Comparison of ENCODE assay signal across 7 cellular contexts in genomic region chr16:11632455-11632921, GRCh38. TPM values are rescaled to one million over a fixed set of nuclear protein-coding genes. Genes with fewer than 3 reads are reported as not detected.
DNase-seq lines count a peak whose midpoint lies in the region; ATAC-seq, FAIRE-seq and TF ChIP-seq lines count a peak whose summit lies in the region.

No MANE protein-coding gene starts in this region.

- BruUV-seq in endothelial cell of umbilical vein (replicated peaks; lab: Mats Ljungman, UMichigan) = no TSS peak

- H3K4me1 Mint-ChIP-seq in mesothelial cell of epicardium = peaks cover 44% of the 10 kb centered on the region

- peak; percentile 13 for DNase-seq in LHCN-M2 (ENCODE audit: low read depth)
- DNase-seq in endothelial cell of umbilical vein (ENCODE audit: low read depth, low spot score) = peak; percentile 71
- DNase-seq in mesothelial cell of epicardium (ENCODE audit: low spot score in 2 of 2, unreplicated experiment in 2 of 2) = peak; percentile 40 to 73
- peak; percentile 84 for DNase-seq in upper lobe of right lung
- no peak for DNase-seq in NCI-H446 treated with DMSO at 0.1 percent for 48 hours (lab: John Stamatoyannopoulos, UW)

- no peak for TF ChIP-seq POLR2A in endothelial cell of umbilical vein (IDR thresholded peaks at IDR 0.05; ENCODE audit: low read depth, low read length)

- TF ChIP-seq CTCF in endothelial cell of umbilical vein (IDR thresholded peaks at IDR 0.05; ENCODE audit: extremely low read depth in 1 of 2, insufficient read depth in 1 of 2, low read depth in 1 of 2, low read length in 2 of 2) (no peak), mesothelial cell of epicardium (IDR thresholded peaks at IDR 0.05; ENCODE audit: unreplicated experiment) (no peak), upper lobe of right lung (IDR thresholded peaks at IDR 0.05) (no peak)

- no peaks in the 10 kb centered on the region for H3K36me3 ChIP-seq in endothelial cell of umbilical vein (ENCODE audit: control insufficient read depth in 2 of 2, extremely low read depth in 1 of 2, insufficient read depth in 2 of 2, low read length in 2 of 2)
- H3K36me3 ChIP-seq in upper lobe of right lung = no peaks in the 10 kb centered on the region

- H3K9me3 ChIP-seq in endothelial cell of umbilical vein (replicated peaks; ENCODE audit: control insufficient read depth, insufficient read depth, low read length) = no peaks in the 10 kb centered on the region
- H3K9me3 ChIP-seq in upper lobe of right lung = no peaks in the 10 kb centered on the region

- H3K27me3 Mint-ChIP-seq in mesothelial cell of epicardium (ENCODE audit: low read depth) = no peaks in the 10 kb centered on the region

- no peaks in the 10 kb centered on the region for H3K36me3 Mint-ChIP-seq in mesothelial cell of epicardium

- H3K4me1 ChIP-seq in endothelial cell of umbilical vein (ENCODE audit: control insufficient read depth, extremely low read depth, insufficient read depth, low read length) (no peaks in the 10 kb centered on the region), upper lobe of right lung (peaks cover 45% of the 10 kb centered on the region)

- POLR2A ChIA-PET in endothelial cell of umbilical vein (lab: Charles Lee) = no interaction called here

- no peaks in the 10 kb centered on the region for H3K9me3 Mint-ChIP-seq in mesothelial cell of epicardium

- no peaks in the 10 kb centered on the region for H3K27me3 ChIP-seq in endothelial cell of umbilical vein (ENCODE audit: control insufficient read depth in 2 of 2, insufficient read depth in 2 of 2, low read length in 2 of 2)
- H3K27me3 ChIP-seq in upper lobe of right lung = no peaks in the 10 kb centered on the region

- dilution Hi-C loops in endothelial cell of umbilical vein (cut with MboI; ENCODE audit: extremely low pct_ligation_motif_present, low sequenced_read_pairs) = no loop called here

- H2AFZ ChIP-seq in endothelial cell of umbilical vein (ENCODE audit: low read depth, low read length) = no peak overlapping the region

- H3K4me3 ChIP-seq in endothelial cell of umbilical vein (replicated peaks in 1 of 3; ENCODE audit: insufficient read depth in 1 of 3, low read depth in 1 of 3, low read length in 3 of 3) (no peak overlapping the region), upper lobe of right lung (no peak overlapping the region)

- no peaks in the 10 kb centered on the region for H3K79me2 ChIP-seq in endothelial cell of umbilical vein (ENCODE audit: control insufficient read depth, insufficient read depth, low read length)

- H3K9ac ChIP-seq in endothelial cell of umbilical vein (replicated peaks; ENCODE audit: extremely low read depth, insufficient read depth, low read length) = no peak overlapping the region

- intact Hi-C loops in endothelial cell of umbilical vein (cut with micrococcal nuclease) (no loop called here), upper lobe of right lung (cut with DNase I) (no loop called here)

- no peaks in the 10 kb centered on the region for H3K9me1 ChIP-seq in endothelial cell of umbilical vein (replicated peaks; ENCODE audit: control insufficient read depth, extremely low read depth, insufficient read depth, low read length)

- CTCF ChIA-PET in endothelial cell of umbilical vein (lab: Charles Lee) = interaction anchor here (1.2 kb wide), 1 partner anchor 101 kb away, joined by 4 read pairs; no protein-coding TSS in a partner anchor

- no peak for FAIRE-seq in endothelial cell of umbilical vein (lab: Jason Lieb, UNC)

- no peak overlapping the region for H3K4me3 Mint-ChIP-seq in mesothelial cell of epicardium

- H3K4me2 ChIP-seq in endothelial cell of umbilical vein (ENCODE audit: insufficient read depth, low read length) = no peak overlapping the region

- ATAC-seq in upper lobe of right lung = peak; percentile 75
- no peak for ATAC-seq in HG03439 (IDR thresholded peaks at IDR 0.05; ENCODE audit: unreplicated experiment)
- ATAC-seq in GM18520 (IDR thresholded peaks at IDR 0.05; ENCODE audit: unreplicated experiment) = no peak

- H4K20me1 ChIP-seq in endothelial cell of umbilical vein (replicated peaks; ENCODE audit: control insufficient read depth, extremely low read depth, insufficient read depth, low read length) = no peaks in the 10 kb centered on the region

- H3K27ac ChIP-seq in endothelial cell of umbilical vein (ENCODE audit: insufficient read depth, low read depth, low read length) = no peak overlapping the region
- peak overlapping the region; percentile 74 for H3K27ac ChIP-seq in upper lobe of right lung

- H3K27ac Mint-ChIP-seq in mesothelial cell of epicardium = peak overlapping the region; percentile 86

TF ChIP-seq in endothelial cell of umbilical vein, 7 proteins besides CTCF, POLR2A, EP300 and RAD21:
- TF ChIP-seq EZH2 (IDR thresholded peaks at IDR 0.05; ENCODE audit: borderline replicate concordance, low read depth, low read length, severe bottlenecking) (no peak), FOS (IDR thresholded peaks at IDR 0.05; ENCODE audit: borderline replicate concordance, insufficient read depth, low read length) (no peak), GATA2 (IDR thresholded peaks at IDR 0.05; ENCODE audit: insufficient read depth, insufficient read length, low read depth, low read length) (no peak), POLR2AphosphoS5 (IDR thresholded peaks at IDR 0.05; ENCODE audit: insufficient read depth, low read depth, low read length) (no peak), JUN (IDR thresholded peaks at IDR 0.05; ENCODE audit: borderline replicate concordance, insufficient read depth, insufficient read length, low read depth) (no peak), MYC (IDR thresholded peaks at IDR 0.05; ENCODE audit: low read depth, low read length) (no peak), MAX (IDR thresholded peaks at IDR 0.05; ENCODE audit: insufficient read depth, insufficient read length) (no peak)

RNA-seq across cellular contexts. Expression of gene SNN, which starts 35.8 kb away (rescaled TPM):
- total RNA-seq in LHCN-M2 (2014; rRNA removed) (10.2 and 12.4 TPM in 2 replicates), endothelial cell of umbilical vein (20.7 and 24.1 TPM in 2 replicates), mesothelial cell of epicardium (38.3 to 40.2 TPM (median 39.9 TPM) in 3 replicates), upper lobe of right lung (31.1 TPM)
- polyA plus RNA-seq in LHCN-M2 (2012) = 8.6 TPM
- polyA plus RNA-seq in endothelial cell of umbilical vein = 17.7 and 19.1 TPM in 2 replicates
- polyA plus RNA-seq in endothelial cell of umbilical vein (2011; cell fraction: cytosol; rRNA removed) = 19.7 and 23.2 TPM in 2 replicates
- 10.4 and 11.3 TPM in 2 replicates for polyA plus RNA-seq in endothelial cell of umbilical vein (2011; cell fraction: nucleus; rRNA removed)
- polyA plus RNA-seq in endothelial cell of umbilical vein (2012) = 20.1 and 23.2 TPM in 2 replicates
- polyA minus RNA-seq in endothelial cell of umbilical vein = 19.9 and 21.0 TPM in 2 replicates
- polyA minus RNA-seq in endothelial cell of umbilical vein (2011; cell fraction: cytosol; rRNA and poly(A)+ RNA removed) = 1.1 TPM
- 5.2 and 6.1 TPM in 2 replicates for polyA minus RNA-seq in endothelial cell of umbilical vein (2011; cell fraction: nucleus; rRNA and poly(A)+ RNA removed)

RNA-seq across cellular contexts. Expression of gene LITAF, which starts 45.8 kb away (rescaled TPM):
- 0.63 and 0.96 TPM in 2 replicates for total RNA-seq in LHCN-M2 (2014; rRNA removed)
- 4.3 TPM for polyA plus RNA-seq in LHCN-M2 (2012)
- 15.2 and 17.4 TPM in 2 replicates for total RNA-seq in endothelial cell of umbilical vein
- polyA plus RNA-seq in endothelial cell of umbilical vein = 27.2 and 36.1 TPM in 2 replicates
- 11.7 and 13.9 TPM in 2 replicates for polyA plus RNA-seq in endothelial cell of umbilical vein (2011; cell fraction: cytosol; rRNA removed)
- 4.3 and 4.5 TPM in 2 replicates for polyA plus RNA-seq in endothelial cell of umbilical vein (2011; cell fraction: nucleus; rRNA removed)
- 8.4 and 14.8 TPM in 2 replicates for polyA plus RNA-seq in endothelial cell of umbilical vein (2012)
- polyA minus RNA-seq in endothelial cell of umbilical vein = 21.5 and 26.2 TPM in 2 replicates
- polyA minus RNA-seq in endothelial cell of umbilical vein (2011; cell fraction: cytosol; rRNA and poly(A)+ RNA removed) = 72.3 TPM
- 1.9 and 3.8 TPM in 2 replicates for polyA minus RNA-seq in endothelial cell of umbilical vein (2011; cell fraction: nucleus; rRNA and poly(A)+ RNA removed)
- total RNA-seq in mesothelial cell of epicardium = 60.8 to 71.0 TPM (median 62.0 TPM) in 3 replicates
- 242 TPM for total RNA-seq in upper lobe of right lung
